In the genomic region with DNA sequence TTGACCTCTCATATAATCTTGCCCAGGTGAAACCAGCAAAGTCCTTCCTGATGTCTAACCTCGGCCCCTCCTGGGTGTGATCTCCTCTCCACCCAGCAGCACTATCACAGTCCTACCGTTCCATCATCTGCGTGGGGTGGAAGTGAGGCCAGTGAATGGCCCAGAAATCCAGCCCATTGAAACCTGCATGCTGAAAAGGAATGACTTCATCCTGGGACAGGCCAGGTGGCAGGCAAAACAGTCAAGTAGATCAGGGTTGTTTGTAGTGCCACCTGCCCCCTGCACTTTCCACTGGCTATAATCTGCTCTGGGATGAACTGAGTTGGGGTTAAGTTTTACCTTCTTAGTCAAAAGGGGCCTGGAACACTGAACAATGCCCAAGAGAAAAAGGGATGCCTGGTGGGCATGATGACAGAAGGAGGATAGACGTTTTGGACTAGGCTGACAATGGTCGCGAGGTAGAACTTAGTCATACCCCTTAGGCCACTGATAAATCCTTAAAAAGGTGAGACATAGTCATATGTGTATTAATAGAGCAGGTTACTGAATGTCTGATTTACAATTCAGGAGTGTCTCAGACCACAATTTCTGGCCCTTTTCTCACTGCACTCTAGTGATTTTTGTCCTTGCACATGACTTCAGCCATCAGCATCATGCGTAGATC, we compare ENCODE assay signal across 12 cellular contexts. TPM values are rescaled to one million over a fixed set of nuclear protein-coding genes. Genes with fewer than 3 reads are reported as not detected.
DNase-seq lines count a peak whose midpoint lies in the region; ATAC-seq, FAIRE-seq and TF ChIP-seq lines count a peak whose summit lies in the region.
"Had no signal": no experiment of that assay in that cellular context is flagged by ENCODE, and none has a peak within 500 bp of the region (broad histone marks: within the 10 kb centered on the region; RNA-seq: fewer than 3 reads in every experiment).

No MANE protein-coding gene starts in this region.

- H3K27me3 ChIP-seq in right atrium auricular region (no peaks in the 10 kb centered on the region), small intestine (ENCODE audit: control insufficient read depth in 2 of 2, insufficient read depth in 2 of 2, low read length in 2 of 2) (no peaks in the 10 kb centered on the region)

- no peaks in the 10 kb centered on the region for H3K9me3 Mint-ChIP-seq in activated T-helper 1 cell treated with anti-CD3 and anti-CD28 coated beads, Interleukin-12 subunit alpha, Interleukin-12 subunit beta, Interleukin-2, Interleukin-4 antibody, amounts not matched to agents 30 ng/mL and 10 ng/mL and 1 ng/mL, durations not matched to agents 14 hours and 24 hours and 36 hours

- H3K36me3 ChIP-seq in right atrium auricular region (no peaks in the 10 kb centered on the region), small intestine (ENCODE audit: control insufficient read depth in 2 of 2, insufficient read depth in 2 of 2, low read length in 2 of 2) (no peaks in the 10 kb centered on the region)

- H3K4me1 ChIP-seq in right atrium auricular region: peaks cover 0 to 38% of the 10 kb centered on the region in 2 donors
- peaks cover 0 to 4% of the 10 kb centered on the region in 2 donors for H3K4me1 ChIP-seq in small intestine (ENCODE audit: control insufficient read depth in 2 of 2, insufficient read depth in 1 of 2, low read depth in 1 of 2, low read length in 1 of 2)

- 62 to 82% (median 67%) methylated on average over 7 of the region's 7 CpGs for WGBS in small intestine, 3 donors

- DNase-seq in NCI-H510A treated with DMSO at 0.1 percent for 48 hours (lab: John Stamatoyannopoulos, UW) (peak; percentile 18), NCI-H510A (lab: John Stamatoyannopoulos, UW) (no peak), right atrium auricular region (ENCODE audit: low spot score) (no peak), small intestine (peak; percentile 32), sciatic nerve (ENCODE audit: low spot score) (no peak), H54 (ENCODE audit: insufficient read length, low spot score) (no peak)
- DNase-seq in activated T-helper 1 cell treated with anti-CD3 and anti-CD28 coated beads, Interleukin-12 subunit alpha, Interleukin-12 subunit beta, Interleukin-2, Interleukin-4 antibody, amounts not matched to agents 30 ng/mL and 10 ng/mL and 1 ng/mL, durations not matched to agents 14 hours and 24 hours and 36 hours (ENCODE audit: low spot score): no peak

- intact Hi-C loops in activated T-helper 1 cell treated with anti-CD3 and anti-CD28 coated beads, Interleukin-12 subunit alpha, Interleukin-12 subunit beta, Interleukin-2, Interleukin-4 antibody, amounts not matched to agents 30 ng/mL and 10 ng/mL and 1 ng/mL, durations not matched to agents 14 hours and 24 hours and 36 hours (cut with micrococcal nuclease): loop anchor here (1.0 to 2.0 kb wide), 4 partner anchors 7 to 112 kb away; a partner anchor contains a TSS
- intact Hi-C loops in sciatic nerve (cut with DNase I): no loop called here

- H3K27me3 Mint-ChIP-seq in activated T-helper 1 cell treated with anti-CD3 and anti-CD28 coated beads, Interleukin-12 subunit alpha, Interleukin-12 subunit beta, Interleukin-2, Interleukin-4 antibody, amounts not matched to agents 30 ng/mL and 10 ng/mL and 1 ng/mL, durations not matched to agents 14 hours and 24 hours and 36 hours (ENCODE audit: insufficient read depth): peaks cover 4% of the 10 kb centered on the region

- TF ChIP-seq CTCF in right atrium auricular region (IDR thresholded peaks at IDR 0.05): no peak

- peaks cover 13% of the 10 kb centered on the region for H3K4me1 Mint-ChIP-seq in activated T-helper 1 cell treated with anti-CD3 and anti-CD28 coated beads, Interleukin-12 subunit alpha, Interleukin-12 subunit beta, Interleukin-2, Interleukin-4 antibody, amounts not matched to agents 30 ng/mL and 10 ng/mL and 1 ng/mL, durations not matched to agents 14 hours and 24 hours and 36 hours (ENCODE audit: low read depth)

- H3K27ac Mint-ChIP-seq in activated T-helper 1 cell treated with anti-CD3 and anti-CD28 coated beads, Interleukin-12 subunit alpha, Interleukin-12 subunit beta, Interleukin-2, Interleukin-4 antibody, amounts not matched to agents 30 ng/mL and 10 ng/mL and 1 ng/mL, durations not matched to agents 14 hours and 24 hours and 36 hours: peak overlapping the region; percentile 86

- H3K9me3 ChIP-seq in right atrium auricular region (no peaks in the 10 kb centered on the region), small intestine (ENCODE audit: control insufficient read depth, low read depth) (no peaks in the 10 kb centered on the region)

- H3K4me3 Mint-ChIP-seq in activated T-helper 1 cell treated with anti-CD3 and anti-CD28 coated beads, Interleukin-12 subunit alpha, Interleukin-12 subunit beta, Interleukin-2, Interleukin-4 antibody, amounts not matched to agents 30 ng/mL and 10 ng/mL and 1 ng/mL, durations not matched to agents 14 hours and 24 hours and 36 hours: peak overlapping the region; percentile 82

- peaks cover 3% of the 10 kb centered on the region for H3K36me3 Mint-ChIP-seq in activated T-helper 1 cell treated with anti-CD3 and anti-CD28 coated beads, Interleukin-12 subunit alpha, Interleukin-12 subunit beta, Interleukin-2, Interleukin-4 antibody, amounts not matched to agents 30 ng/mL and 10 ng/mL and 1 ng/mL, durations not matched to agents 14 hours and 24 hours and 36 hours (ENCODE audit: low read depth)

- no peak for TF ChIP-seq POLR2A in H54 (IDR thresholded peaks at IDR 0.05; ENCODE audit: low read depth, low read length)

- FAIRE-seq in small intestine (lab: Jason Lieb, UNC) (no peak), H54 (lab: Jason Lieb, UNC) (no peak)

- H3K4me3 ChIP-seq in right atrium auricular region (no peak overlapping the region), small intestine (ENCODE audit: low read depth in 1 of 2, low read length in 2 of 2) (no peak overlapping the region)

- H3K27ac ChIP-seq in right atrium auricular region (peak overlapping the region; percentile 98), small intestine (ENCODE audit: low read depth in 1 of 2, low read length in 1 of 2) (peak overlapping the region in 1 of 2 donors; percentile 16)

- ATAC-seq in HG02973 (IDR thresholded peaks at IDR 0.05; ENCODE audit: unreplicated experiment): no peak
- no peak for ATAC-seq in sciatic nerve

RNA-seq across cellular contexts. Expression of a gene that starts 8.1 kb away (rescaled TPM):
- 2,065 and 2,095 TPM in 2 replicates for total RNA-seq in activated T-helper 1 cell treated with anti-CD3 and anti-CD28 coated beads, Interleukin-12 subunit alpha, Interleukin-12 subunit beta, Interleukin-2, Interleukin-4 antibody, amounts not matched to agents 30 ng/mL and 10 ng/mL and 1 ng/mL, durations not matched to agents 14 hours and 24 hours and 36 hours
- total RNA-seq in right atrium auricular region (100 to 1,000 TPM; 716 to 772 TPM), sciatic nerve (470 TPM)
- polyA plus RNA-seq in small intestine: 100 to 1,000 TPM; 100 to 530 (median 171) TPM

RNA-seq across cellular contexts. Expression of a gene that starts 15.4 kb away (rescaled TPM):
- total RNA-seq in activated T-helper 1 cell treated with anti-CD3 and anti-CD28 coated beads, Interleukin-12 subunit alpha, Interleukin-12 subunit beta, Interleukin-2, Interleukin-4 antibody, amounts not matched to agents 30 ng/mL and 10 ng/mL and 1 ng/mL, durations not matched to agents 14 hours and 24 hours and 36 hours: 121 and 122 TPM in 2 replicates
- total RNA-seq in right atrium auricular region: 100 to 1,000 TPM; 105 to 256 TPM
- polyA plus RNA-seq in small intestine: 10 to 100 TPM in 1 of 3 donors, 1 to 10 TPM in 2; 2.4 to 23.8 (median 3.4) TPM
- total RNA-seq in sciatic nerve: 71.7 TPM

RNA-seq across cellular contexts. Expression of a gene that starts 18.5 kb away (rescaled TPM):
- total RNA-seq in activated T-helper 1 cell treated with anti-CD3 and anti-CD28 coated beads, Interleukin-12 subunit alpha, Interleukin-12 subunit beta, Interleukin-2, Interleukin-4 antibody, amounts not matched to agents 30 ng/mL and 10 ng/mL and 1 ng/mL, durations not matched to agents 14 hours and 24 hours and 36 hours: 29.2 and 30.1 TPM in 2 replicates
- total RNA-seq in right atrium auricular region (10 to 100 TPM; 23.0 to 23.7 TPM), sciatic nerve (26.8 TPM)
- 10 to 100 TPM in 2 of 3 donors, 1 to 10 TPM in 1; 6.5 to 33.2 (median 11.3) TPM for polyA plus RNA-seq in small intestine

RNA-seq across cellular contexts. Expression of a gene that starts 22.1 kb away (rescaled TPM):
- total RNA-seq in activated T-helper 1 cell treated with anti-CD3 and anti-CD28 coated beads, Interleukin-12 subunit alpha, Interleukin-12 subunit beta, Interleukin-2, Interleukin-4 antibody, amounts not matched to agents 30 ng/mL and 10 ng/mL and 1 ng/mL, durations not matched to agents 14 hours and 24 hours and 36 hours: not detected in 2 replicates
- not detected for total RNA-seq in right atrium auricular region
- polyA plus RNA-seq in small intestine: under 1 TPM in 1 of 3 donors, not detected in 2; 0.98 TPM
- total RNA-seq in sciatic nerve: 2.1 TPM
- total RNA-seq: A673, epithelial cell of proximal tubule, RPMI7951, urinary bladder had no signal

RNA-seq across cellular contexts. Expression of a gene that starts 26.5 kb away (rescaled TPM):
- 23.2 and 29.0 TPM in 2 replicates for total RNA-seq in activated T-helper 1 cell treated with anti-CD3 and anti-CD28 coated beads, Interleukin-12 subunit alpha, Interleukin-12 subunit beta, Interleukin-2, Interleukin-4 antibody, amounts not matched to agents 30 ng/mL and 10 ng/mL and 1 ng/mL, durations not matched to agents 14 hours and 24 hours and 36 hours
- 1 to 10 TPM; 3.8 to 8.7 TPM for total RNA-seq in right atrium auricular region
- 10 to 100 TPM in 1 of 3 donors, 1 to 10 TPM in 2; 7.6 to 13.5 (median 8.3) TPM for polyA plus RNA-seq in small intestine
- 9.1 TPM for total RNA-seq in sciatic nerve

Comparison
In these comparisons a context has a peak if more than half of its experiments do, and no peak if none do; other contexts are left out.
1. DNase-seq: peak in NCI-H510A treated with DMSO at 0.1 percent for 48 hours (single experiment) and small intestine (single experiment); none in NCI-H510A (single experiment), activated T-helper 1 cell treated with anti-CD3 and anti-CD28 coated beads, Interleukin-12 subunit alpha, Interleukin-12 subunit beta, Interleukin-2, Interleukin-4 antibody, amounts not matched to agents 30 ng/mL and 10 ng/mL and 1 ng/mL, durations not matched to agents 14 hours and 24 hours and 36 hours (single experiment), right atrium auricular region (single experiment), sciatic nerve (single experiment) and H54 (single experiment).